Comparison of ENCODE assay signal across 15 cellular contexts in genomic region chr15:36644156-36644896, GRCh38.
DNase-seq lines count a peak whose midpoint lies in the region; ATAC-seq, FAIRE-seq and TF ChIP-seq lines count a peak whose summit lies in the region.
"Had no signal": no experiment of that assay in that cellular context is flagged by ENCODE, and none has a peak within 500 bp of the region (broad histone marks: within the 10 kb centered on the region; RNA-seq: fewer than 3 reads in every experiment).

No MANE protein-coding gene starts in this region.

- BruUV-seq in GM12878 (replicated peaks; lab: Mats Ljungman, UMichigan) = no TSS peak

- no peak for FAIRE-seq in GM12878 (lab: Jason Lieb, UNC)

- DNase-seq in NCI-H748 (lab: John Stamatoyannopoulos, UW; ENCODE audit: unreplicated experiment) (peak; percentile 38), NCI-H748 treated with DMSO at 0.1 percent for 48 hours (lab: John Stamatoyannopoulos, UW) (no peak), NCI-H2081 (lab: John Stamatoyannopoulos, UW) (peak; percentile 84 to 98), GM12878 (ENCODE audit: low read depth, low spot score) (no peak), retina (peak; percentile 25), SIG-M5 treated with dmso at 0.1 percent for 504 hours (lab: John Stamatoyannopoulos, UW; ENCODE audit: unreplicated experiment) (no peak)
- no peak for DNase-seq in activated T-cell treated with anti-CD3 and anti-CD28 coated beads, Interleukin-2, amount 50 U/mL, for 48 hours
- DNase-seq: activated T-cell treated with anti-CD3 and anti-CD28 coated beads, Interleukin-2, amount 50 U/mL, for 1 hour; effector CD8-positive, alpha-beta T cell; left colon; NCI-H1048; trophoblast cell had no signal

- no peaks in the 10 kb centered on the region for H3K79me2 ChIP-seq in GM12878 (ENCODE audit: control insufficient read depth, insufficient read depth, low read length)
- H3K79me2 ChIP-seq: parathyroid adenoma had no signal

- TF ChIP-seq RAD21 in GM12878 (IDR thresholded peaks at IDR 0.05; ENCODE audit: insufficient read depth, low read depth, low read length) = no peak

- no peaks in the 10 kb centered on the region for H3K4me1 ChIP-seq in GM12878 (ENCODE audit: control insufficient read depth, insufficient read depth, low read length)
- H3K4me1 ChIP-seq: breast epithelium, parathyroid adenoma had no signal

- no peaks in the 10 kb centered on the region for H3K9me3 ChIP-seq in GM12878 (replicated peaks; ENCODE audit: control insufficient read depth, insufficient read depth, low read length)
- H3K9me3 ChIP-seq: breast epithelium had no signal

- no peak for TF ChIP-seq CTCF in GM12878 (IDR thresholded peaks at IDR 0.05 in 2 of 3, conservative IDR thresholded peaks at IDR 0.05 in 1 of 3; ENCODE audit: control insufficient read depth in 2 of 3, extremely low read depth in 1 of 3, insufficient read depth in 1 of 3, low read depth in 3 of 3, low read length in 3 of 3)

- H3K27me3 ChIP-seq in GM12878 (replicated peaks in 1 of 2; ENCODE audit: control insufficient read depth in 2 of 2, insufficient read depth in 2 of 2, low read length in 1 of 2) = no peaks in the 10 kb centered on the region
- H3K27me3 ChIP-seq: breast epithelium had no signal

- TF ChIP-seq EP300 in GM12878 (IDR thresholded peaks at IDR 0.05; ENCODE audit: borderline replicate concordance in 1 of 2, control insufficient read depth in 1 of 2, low read depth in 2 of 2, low read length in 2 of 2) = no peak

- TF ChIP-seq POLR2A in GM12878 (IDR thresholded peaks at IDR 0.05; ENCODE audit: low read depth, low read length) = no peak

- SMC1A ChIA-PET in GM12878 (lab: Charles Lee; ENCODE audit: uncharacterized antibody, unreplicated experiment) = no interaction called here

- ATAC-seq in GM12878 = no peak
- no peak for ATAC-seq in HG03354 (IDR thresholded peaks at IDR 0.05; ENCODE audit: poor library complexity, severe bottlenecking, unreplicated experiment)
- ATAC-seq: left colon had no signal

- CTCF ChIA-PET in GM12878 (lab: Yijun Ruan, JAX) = interaction anchor here (0.7 to 0.8 kb wide), 3 partner anchors 24 to 322 kb away, joined by 3 read pairs; no protein-coding TSS in a partner anchor

- H3K36me3 ChIP-seq in GM12878 (ENCODE audit: control insufficient read depth in 2 of 2, insufficient read depth in 2 of 2, low read length in 1 of 2) = no peaks in the 10 kb centered on the region
- H3K36me3 ChIP-seq: breast epithelium had no signal

- RAD21 ChIA-PET in GM12878 (lab: Charles Lee; ENCODE audit: unreplicated experiment) = no interaction called here

- H2AFZ ChIP-seq in GM12878 (ENCODE audit: control insufficient read depth, low read depth, low read length) = no peak overlapping the region
- H2AFZ ChIP-seq: parathyroid adenoma had no signal

- no peak overlapping the region for H3K9ac ChIP-seq in GM12878 (ENCODE audit: control insufficient read depth, insufficient read depth, low read length)
- H3K9ac ChIP-seq: parathyroid adenoma had no signal

- H3K4me2 ChIP-seq in GM12878 (ENCODE audit: control insufficient read depth, insufficient read depth) = no peak overlapping the region

- WGBS in GM12878 (ENCODE audit: insufficient coverage, insufficient replicate concordance, low lambda C conversion rate, missing lambda C conversion rate) = 86% methylated on average over 7 of the region's 7 CpGs

- no peak overlapping the region for H3K4me3 ChIP-seq in GM12878
- H3K4me3 ChIP-seq: breast epithelium had no signal

- H3K27ac ChIP-seq in GM12878 (ENCODE audit: control insufficient read depth, insufficient read depth) = no peak overlapping the region
- H3K27ac ChIP-seq: breast epithelium, parathyroid adenoma had no signal

- intact Hi-C loops in GM12878 (cut with micrococcal nuclease; ENCODE audit: unreplicated experiment) = loop anchor here (10.0 kb wide), 1 partner anchor 240 kb away; no protein-coding TSS in a partner anchor

- POLR2A ChIA-PET in GM12878 (lab: Charles Lee) = no interaction called here

- no peaks in the 10 kb centered on the region for H4K20me1 ChIP-seq in GM12878 (ENCODE audit: control insufficient read depth, insufficient read depth)

- in situ Hi-C loops in GM12878 (cut with MboI) = no loop called here

TF ChIP-seq in GM12878, 131 proteins besides CTCF, POLR2A, EP300 and RAD21:
- TF ChIP-seq, protein P1, sequence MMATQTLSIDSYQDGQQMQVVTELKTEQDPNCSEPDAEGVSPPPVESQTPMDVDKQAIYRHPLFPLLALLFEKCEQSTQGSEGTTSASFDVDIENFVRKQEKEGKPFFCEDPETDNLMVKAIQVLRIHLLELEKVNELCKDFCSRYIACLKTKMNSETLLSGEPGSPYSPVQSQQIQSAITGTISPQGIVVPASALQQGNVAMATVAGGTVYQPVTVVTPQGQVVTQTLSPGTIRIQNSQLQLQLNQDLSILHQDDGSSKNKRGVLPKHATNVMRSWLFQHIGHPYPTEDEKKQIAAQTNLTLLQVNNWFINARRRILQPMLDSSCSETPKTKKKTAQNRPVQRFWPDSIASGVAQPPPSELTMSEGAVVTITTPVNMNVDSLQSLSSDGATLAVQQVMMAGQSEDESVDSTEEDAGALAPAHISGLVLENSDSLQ (IDR thresholded peaks at IDR 0.05) = peak; percentile 52
- TF ChIP-seq ZNF622 (IDR thresholded peaks at IDR 0.05) = no peak
TF ChIP-seq in GM12878: peak in this region for 1.

Comparison
In these comparisons a context has a peak if more than half of its experiments do, and no peak if none do; other contexts are left out.
1. DNase-seq: peak in NCI-H748 (single experiment), NCI-H2081 (2 of 2) and retina (single experiment); none in NCI-H748 treated with DMSO at 0.1 percent for 48 hours (single experiment), GM12878 (single experiment), SIG-M5 treated with dmso at 0.1 percent for 504 hours (single experiment) and activated T-cell treated with anti-CD3 and anti-CD28 coated beads, Interleukin-2, amount 50 U/mL, for 48 hours (0 of 2).